In the genomic region with DNA sequence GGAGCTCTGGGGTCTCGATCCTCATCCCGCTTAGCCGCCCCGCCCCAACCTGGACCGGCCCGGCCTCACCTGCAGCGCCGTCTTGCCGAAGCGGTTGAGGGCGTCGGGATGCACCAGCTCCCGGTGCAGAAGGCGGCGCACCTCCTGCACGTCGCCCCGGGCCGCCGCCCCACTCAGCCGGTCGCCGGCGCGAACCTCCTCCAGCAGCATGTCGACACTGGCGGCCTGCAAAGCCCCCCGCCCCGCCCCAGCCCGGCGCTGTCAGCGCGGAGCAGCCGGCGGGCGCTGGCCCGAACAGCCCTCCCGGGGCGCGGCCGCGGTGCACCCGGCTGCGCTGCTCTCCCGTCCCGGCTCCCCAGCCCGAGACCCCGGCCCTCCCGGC, we compare ENCODE assay signal across 7 cellular contexts. TPM values are rescaled to one million over a fixed set of nuclear protein-coding genes. Genes with fewer than 3 reads are reported as not detected.
DNase-seq lines count a peak whose midpoint lies in the region; ATAC-seq and TF ChIP-seq lines count a peak whose summit lies in the region.
"Had no signal": no experiment of that assay in that cellular context is flagged by ENCODE, and none has a peak within 500 bp of the region (broad histone marks: within the 10 kb centered on the region; RNA-seq: fewer than 3 reads in every experiment).

No MANE protein-coding gene starts in this region.

- H3K4me1 ChIP-seq in liver (ENCODE audit: control insufficient read depth in 4 of 4, insufficient read depth in 4 of 4, low read length in 3 of 4): peaks cover 13 to 41% (median 23%) of the 10 kb centered on the region in 4 donors

- under 1% methylated on average over 49 of the region's 49 CpGs for WGBS in liver

- H3K4me3 ChIP-seq in liver (ENCODE audit: low read depth in 1 of 3, low read length in 3 of 3): peak overlapping the region; percentile 54 to 91 (median 55)

- DNase-seq in DMS53 treated with DMSO at 0.1 percent for 48 hours (lab: John Stamatoyannopoulos, UW; ENCODE audit: unreplicated experiment) (peak; percentile 11), HT-29 (ENCODE audit: low spot score) (no peak)
- no peak for DNase-seq in effector CD8-positive, alpha-beta T cell (lab: John Stamatoyannopoulos, UW)

- peak overlapping the region; percentile 98 for H3K4me3 Mint-ChIP-seq in activated T-helper 17 cell treated with anti-CD3 and anti-CD28 coated beads, Interleukin-2, amount 50 U/mL, for 72 hours

- TF ChIP-seq RAD21 in liver (IDR thresholded peaks at IDR 0.05): no peak

- H3K27me3 ChIP-seq in liver (ENCODE audit: control insufficient read depth in 4 of 4, insufficient read depth in 4 of 4, low read length in 3 of 4): no peaks in the 10 kb centered on the region

- peak overlapping the region; percentile 46 to 65 for H3K27ac ChIP-seq in liver (ENCODE audit: low read depth in 1 of 2, low read length in 2 of 2)

- no peaks in the 10 kb centered on the region for H3K36me3 ChIP-seq in liver (ENCODE audit: control insufficient read depth in 4 of 4, insufficient read depth in 3 of 4, low read depth in 1 of 4, low read length in 3 of 4)

- H3K9me3 Mint-ChIP-seq in activated T-helper 17 cell treated with anti-CD3 and anti-CD28 coated beads, Interleukin-2, amount 50 U/mL, for 72 hours: no peaks in the 10 kb centered on the region

- H3K27me3 Mint-ChIP-seq in activated T-helper 17 cell treated with anti-CD3 and anti-CD28 coated beads, Interleukin-2, amount 50 U/mL, for 72 hours: no peaks in the 10 kb centered on the region

- no peaks in the 10 kb centered on the region for H3K9me3 ChIP-seq in liver (ENCODE audit: control insufficient read depth in 4 of 4, low read length in 3 of 4)

- H3K27ac Mint-ChIP-seq in activated T-helper 17 cell treated with anti-CD3 and anti-CD28 coated beads, Interleukin-2, amount 50 U/mL, for 72 hours: peak overlapping the region; percentile 95

- TF ChIP-seq CTCF in liver (IDR thresholded peaks at IDR 0.05; ENCODE audit: low read depth, low read length, missing input control): no peak

- H3K4me1 Mint-ChIP-seq in activated T-helper 17 cell treated with anti-CD3 and anti-CD28 coated beads, Interleukin-2, amount 50 U/mL, for 72 hours: peaks cover 29% of the 10 kb centered on the region

- ATAC-seq in HG03064 (IDR thresholded peaks at IDR 0.05; ENCODE audit: low read depth, unreplicated experiment): peak; percentile 16
- peak; percentile 22 for ATAC-seq in activated T-helper 17 cell treated with anti-CD3 and anti-CD28 coated beads, Interleukin-2, amount 50 U/mL, for 72 hours (replicated peaks)

- H3K36me3 Mint-ChIP-seq in activated T-helper 17 cell treated with anti-CD3 and anti-CD28 coated beads, Interleukin-2, amount 50 U/mL, for 72 hours (ENCODE audit: low read depth): peaks cover 45% of the 10 kb centered on the region

- peak overlapping the region in 1 of 2 donors; percentile 22 for H3K9ac ChIP-seq in liver (ENCODE audit: low read depth in 1 of 2, low read length in 2 of 2)

TF ChIP-seq in liver, 16 proteins besides CTCF, POLR2A, EP300 and RAD21:
- TF ChIP-seq NR2F2 (IDR thresholded peaks at IDR 0.05) (no peak), TAF1 (conservative IDR thresholded peaks at IDR 0.05) (no peak), HNF4G (IDR thresholded peaks at IDR 0.05) (no peak), JUND (IDR thresholded peaks at IDR 0.05) (no peak)
- TF ChIP-seq, protein P1, sequence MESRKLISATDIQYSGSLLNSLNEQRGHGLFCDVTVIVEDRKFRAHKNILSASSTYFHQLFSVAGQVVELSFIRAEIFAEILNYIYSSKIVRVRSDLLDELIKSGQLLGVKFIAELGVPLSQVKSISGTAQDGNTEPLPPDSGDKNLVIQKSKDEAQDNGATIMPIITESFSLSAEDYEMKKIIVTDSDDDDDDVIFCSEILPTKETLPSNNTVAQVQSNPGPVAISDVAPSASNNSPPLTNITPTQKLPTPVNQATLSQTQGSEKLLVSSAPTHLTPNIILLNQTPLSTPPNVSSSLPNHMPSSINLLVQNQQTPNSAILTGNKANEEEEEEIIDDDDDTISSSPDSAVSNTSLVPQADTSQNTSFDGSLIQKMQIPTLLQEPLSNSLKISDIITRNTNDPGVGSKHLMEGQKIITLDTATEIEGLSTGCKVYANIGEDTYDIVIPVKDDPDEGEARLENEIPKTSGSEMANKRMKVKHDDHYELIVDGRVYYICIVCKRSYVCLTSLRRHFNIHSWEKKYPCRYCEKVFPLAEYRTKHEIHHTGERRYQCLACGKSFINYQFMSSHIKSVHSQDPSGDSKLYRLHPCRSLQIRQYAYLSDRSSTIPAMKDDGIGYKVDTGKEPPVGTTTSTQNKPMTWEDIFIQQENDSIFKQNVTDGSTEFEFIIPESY (IDR thresholded peaks at IDR 0.05): no peak
- TF ChIP-seq, protein P2, sequence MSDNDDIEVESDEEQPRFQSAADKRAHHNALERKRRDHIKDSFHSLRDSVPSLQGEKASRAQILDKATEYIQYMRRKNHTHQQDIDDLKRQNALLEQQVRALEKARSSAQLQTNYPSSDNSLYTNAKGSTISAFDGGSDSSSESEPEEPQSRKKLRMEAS (IDR thresholded peaks at IDR 0.05): no peak

RNA-seq across cellular contexts. Expression of a gene that starts 0.3 kb away (rescaled TPM):
- total RNA-seq in activated T-helper 17 cell treated with anti-CD3 and anti-CD28 coated beads, Interleukin-2, amount 50 U/mL, for 72 hours: 10 to 100 TPM; 21.2 to 46.6 TPM
- total RNA-seq in liver: 10 to 100 TPM in 1 of 2 donors, 1 to 10 TPM in 1; 2.7 to 86.4 TPM
- 1 to 10 TPM; 1.6 to 4.4 TPM for polyA plus RNA-seq in liver
- 21.1 and 23.0 TPM in 2 replicates for total RNA-seq in HT-29 (2014; rRNA removed; shearing (Covaris generic))

RNA-seq across cellular contexts. Expression of a gene that starts 2.6 kb away (rescaled TPM):
- 10 to 100 TPM; 43.3 to 52.5 TPM for total RNA-seq in activated T-helper 17 cell treated with anti-CD3 and anti-CD28 coated beads, Interleukin-2, amount 50 U/mL, for 72 hours
- 10 to 100 TPM in 1 of 2 donors, 1 to 10 TPM in 1; 7.0 to 14.1 TPM for total RNA-seq in liver
- polyA plus RNA-seq in liver: 1 to 10 TPM; 4.6 to 7.1 TPM
- 38.3 and 68.1 TPM in 2 replicates for total RNA-seq in HT-29 (2014; rRNA removed; shearing (Covaris generic))

RNA-seq across cellular contexts. Expression of a gene that starts 18.7 kb away (rescaled TPM):
- not detected for total RNA-seq in activated T-helper 17 cell treated with anti-CD3 and anti-CD28 coated beads, Interleukin-2, amount 50 U/mL, for 72 hours
- total RNA-seq in liver: 1 to 10 TPM in 1 of 2 donors, under 1 TPM in 1; 0.42 to 1.3 TPM
- under 1 TPM; 0.57 to 0.83 TPM for polyA plus RNA-seq in liver
- total RNA-seq in HT-29 (2014; rRNA removed; shearing (Covaris generic)): 154 and 159 TPM in 2 replicates
- total RNA-seq: T-helper 2 cell treated with Interferon-gamma antibody and Interleukin-4, amounts not matched to agents 100 ng/mL and 5 ng/mL, for 36 hours had no signal

RNA-seq across cellular contexts. Expression of a gene that starts 24.7 kb away (rescaled TPM):
- total RNA-seq in activated T-helper 17 cell treated with anti-CD3 and anti-CD28 coated beads, Interleukin-2, amount 50 U/mL, for 72 hours: 10 to 100 TPM; 27.4 to 37.8 TPM
- 10 to 100 TPM; 10.1 to 44.4 TPM for total RNA-seq in liver
- 10 to 100 TPM in 1 of 2 donors, 1 to 10 TPM in 1; 4.7 to 12.1 TPM for polyA plus RNA-seq in liver
- total RNA-seq in HT-29 (2014; rRNA removed; shearing (Covaris generic)): 36.0 and 36.8 TPM in 2 replicates

RNA-seq across cellular contexts. Expression of a gene that starts 51.2 kb away (rescaled TPM):
- under 1 TPM in 1 of 2 donors, not detected in 1; 0.11 TPM for total RNA-seq in activated T-helper 17 cell treated with anti-CD3 and anti-CD28 coated beads, Interleukin-2, amount 50 U/mL, for 72 hours
- under 1 TPM; 0.17 to 0.56 TPM for total RNA-seq in liver
- under 1 TPM; 0.32 to 0.36 TPM for polyA plus RNA-seq in liver
- total RNA-seq in HT-29 (2014; rRNA removed; shearing (Covaris generic)): not detected in 2 replicates
- total RNA-seq: T-helper 2 cell treated with Interferon-gamma antibody and Interleukin-4, amounts not matched to agents 100 ng/mL and 5 ng/mL, for 36 hours had no signal

Comparison
In these comparisons a context has a peak if more than half of its experiments do, and no peak if none do; other contexts are left out.
1. RNA of a gene that starts 18.7 kb away (total RNA-seq): 154 to 159 TPM in HT-29; 0.42 to 1.3 TPM in liver and not detected in activated T-helper 17 cell treated with anti-CD3 and anti-CD28 coated beads, Interleukin-2, amount 50 U/mL, for 72 hours; every median in the first group is over 10 times any median in the second.